ENCODE assay signal across 18 cellular contexts in the genomic region with DNA sequence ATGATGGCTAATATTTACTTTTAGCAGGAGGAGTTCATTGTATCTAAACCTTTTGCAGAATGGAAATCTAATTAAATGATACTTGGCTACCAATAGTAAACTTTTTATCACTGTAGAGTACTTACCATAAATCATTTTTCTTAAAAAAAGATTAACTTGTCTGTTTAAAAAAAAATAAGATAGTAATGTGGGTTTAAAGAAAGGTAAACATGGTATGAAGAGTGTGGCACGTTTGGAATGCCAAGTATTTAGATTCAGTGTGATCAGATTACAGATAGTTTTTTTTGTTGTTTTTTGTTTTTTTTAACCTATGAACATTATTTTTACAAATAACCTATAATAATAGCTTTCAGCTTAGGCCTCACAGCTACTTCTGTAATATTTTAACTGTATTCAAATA. TPM values are rescaled to one million over a fixed set of nuclear protein-coding genes. Genes with fewer than 3 reads are reported as not detected.
DNase-seq lines count a peak whose midpoint lies in the region; ATAC-seq and TF ChIP-seq lines count a peak whose summit lies in the region.
"Had no signal": no experiment of that assay in that cellular context is flagged by ENCODE, and none has a peak within 500 bp of the region (broad histone marks: within the 10 kb centered on the region; RNA-seq: fewer than 3 reads in every experiment).

No MANE protein-coding gene starts in this region.

- TF ChIP-seq EP300 in Ishikawa (IDR thresholded peaks at IDR 0.05; ENCODE audit: borderline replicate concordance): no peak

- WGBS in mesodermal cell (ENCODE audit: insufficient coverage in 2 of 2), 2 experiments: no CpG with 5 or more reads among the region's 1 CpG

- peaks cover 45% of the 10 kb centered on the region for H3K4me1 ChIP-seq in mesodermal cell (ENCODE audit: control insufficient read depth, insufficient read depth, low read length, poor library complexity, severe bottlenecking)

- H3K27ac ChIP-seq in mesodermal cell (ENCODE audit: low read depth, low read length, severe bottlenecking): peak overlapping the region; percentile 3
- H3K27ac ChIP-seq: body of pancreas, tibial nerve, WERI-Rb-1 had no signal

- no peak overlapping the region for H3K4me3 ChIP-seq in mesodermal cell (ENCODE audit: extremely low read depth, insufficient read depth, low read length, poor library complexity, severe bottlenecking)
- H3K4me3 ChIP-seq: body of pancreas, tibial nerve had no signal

- TF ChIP-seq RAD21 in Ishikawa (IDR thresholded peaks at IDR 0.05; ENCODE audit: low read depth): no peak

- no peak for TF ChIP-seq CTCF in GM10248 (IDR thresholded peaks at IDR 0.05; ENCODE audit: control extremely low read depth, extremely low read depth, low read depth, missing control alignments)

- CTCF ChIA-PET in GM10248 (lab: Yijun Ruan, JAX): interaction anchor here (1.5 to 1.7 kb wide), 2 partner anchors 9 to 11 kb away, joined by 5 to 6 read pairs; no protein-coding TSS in a partner anchor

- no peak for ATAC-seq in HG02588 (IDR thresholded peaks at IDR 0.05; ENCODE audit: unreplicated experiment)
- no peak for ATAC-seq in HG02571 (IDR thresholded peaks at IDR 0.05; ENCODE audit: unreplicated experiment)
- ATAC-seq: body of pancreas; effector memory CD8-positive, alpha-beta T cell; left cardiac atrium had no signal

- peak; percentile 34 for DNase-seq in Daoy (ENCODE audit: low read depth)
- peak; percentile 53 for DNase-seq in dermis blood vessel endothelial cell
- no peak for DNase-seq in NCI-H774 (lab: John Stamatoyannopoulos, UW)
- DNase-seq in GM10248 (ENCODE audit: extremely low spot score): no peak
- DNase-seq: activated CD8-positive, alpha-beta memory T cell treated with anti-CD3 and anti-CD28 coated beads for 24 hours; activated gamma-delta T cell; body of pancreas; DMS153; effector memory CD8-positive, alpha-beta T cell; KG1; left cardiac atrium; stimulated activated CD4-positive, alpha-beta T cell treated with anti-CD3 and anti-CD28 coated beads, Interleukin-2, amount 100 ng/mL, for 24 hours; WERI-Rb-1 had no signal

- POLR2A ChIA-PET in GM10248 (lab: Yijun Ruan, JAX): no interaction called here

- no peaks in the 10 kb centered on the region for H3K9me3 ChIP-seq in mesodermal cell (ENCODE audit: control insufficient read depth, low read length)
- H3K9me3 ChIP-seq: body of pancreas, tibial nerve had no signal

- H3K36me3 ChIP-seq in mesodermal cell (ENCODE audit: control insufficient read depth, insufficient read depth, low read length): peaks cover 12% of the 10 kb centered on the region
- H3K36me3 ChIP-seq: tibial nerve, WERI-Rb-1 had no signal

TF ChIP-seq in Ishikawa, 13 proteins besides CTCF, POLR2A, EP300 and RAD21:
- no peak for TF ChIP-seq MAX (IDR thresholded peaks at IDR 0.05)
- no peak for TF ChIP-seq USF1 (IDR thresholded peaks at IDR 0.05)
- peak; percentile 97 for TF ChIP-seq TEAD4 (IDR thresholded peaks at IDR 0.05)
- TF ChIP-seq YY1 (IDR thresholded peaks at IDR 0.05; ENCODE audit: low read depth): no peak
- 0 out of 2 replicates have a peak, but pooled peaks have one; percentile 26 for TF ChIP-seq NFIC (IDR thresholded peaks at IDR 0.05)
- TF ChIP-seq CREB1 (IDR thresholded peaks at IDR 0.05; ENCODE audit: low read depth): no peak
- no peak for TF ChIP-seq TAF1 (IDR thresholded peaks at IDR 0.05; ENCODE audit: low read depth)
- peak; percentile 47 for TF ChIP-seq FOXM1 (IDR thresholded peaks at IDR 0.05; ENCODE audit: borderline replicate concordance, low read depth)
- no peak for TF ChIP-seq REST (IDR thresholded peaks at IDR 0.05; ENCODE audit: low read depth)
- TF ChIP-seq ZBTB7A (IDR thresholded peaks at IDR 0.05; ENCODE audit: low read depth): no peak
- TF ChIP-seq CEBPB (IDR thresholded peaks at IDR 0.05): no peak

RNA-seq across cellular contexts. Expression of gene KTN1, which starts 25.8 kb away (rescaled TPM):
- 221 and 307 TPM in 2 replicates for total RNA-seq in Daoy (2014; rRNA removed; shearing (Covaris generic))
- total RNA-seq in dermis blood vessel endothelial cell: 193 and 339 TPM in 2 replicates
- polyA plus RNA-seq in mesodermal cell (2013, experiment 1 of 2): 148 TPM
- polyA plus RNA-seq in mesodermal cell (2013, experiment 2 of 2): 189 TPM

Comparison
In these comparisons a context has a peak if more than half of its experiments do, and no peak if none do; other contexts are left out.
1. DNase-seq: peak in Daoy (single experiment) and dermis blood vessel endothelial cell (single experiment); none in NCI-H774 (single experiment) and GM10248 (single experiment).